Comparison of ENCODE assay signal across 7 cellular contexts in the genomic region with DNA sequence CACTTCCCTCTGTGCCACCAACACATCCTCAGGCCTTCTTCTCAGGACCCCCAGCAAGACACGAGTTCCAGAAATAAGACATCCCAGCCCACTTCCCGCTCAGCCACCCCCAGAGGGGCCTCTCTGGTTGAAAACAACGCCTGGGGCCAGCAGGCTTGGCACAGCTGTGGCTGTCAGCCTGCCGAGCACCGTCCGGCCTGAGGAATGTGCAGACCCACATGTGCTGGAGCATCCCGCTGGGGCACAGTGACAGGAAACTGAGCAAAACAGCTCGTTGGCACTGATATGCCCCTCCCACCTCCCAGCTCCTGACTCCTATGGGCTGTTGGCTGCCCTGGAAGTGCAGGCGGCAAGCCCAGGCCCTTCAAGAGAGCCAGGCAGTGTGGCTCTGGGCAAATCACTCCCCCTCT. TPM values are rescaled to one million over a fixed set of nuclear protein-coding genes. Genes with fewer than 3 reads are reported as not detected.
A peak's percentile ranks its signal among the peaks of the same experiment; 100 is the strongest.
DNase-seq lines count a peak whose midpoint lies in the region; ATAC-seq and TF ChIP-seq lines count a peak whose summit lies in the region.

No MANE protein-coding gene starts in this region.

- H3K4me1 Mint-ChIP-seq in memory B cell = peaks cover 57% of the 10 kb centered on the region

- peak overlapping the region; percentile 83 to 93 (median 90) for H3K27ac ChIP-seq in upper lobe of left lung

- no peak for TF ChIP-seq POLR2A in upper lobe of left lung (IDR thresholded peaks at IDR 0.05)

- no peak for TF ChIP-seq EP300 in upper lobe of left lung (IDR thresholded peaks at IDR 0.05)

- H3K36me3 ChIP-seq in upper lobe of left lung = peaks cover 0 to under 1% (median 0%) of the 10 kb centered on the region in 4 donors

- TF ChIP-seq CTCF in choroid plexus epithelial cell (conservative IDR thresholded peaks at IDR 0.05; ENCODE audit: low read depth, low read length) = no peak
- no peak for TF ChIP-seq CTCF in upper lobe of left lung (IDR thresholded peaks at IDR 0.05)

- H3K9me3 ChIP-seq in upper lobe of left lung = no peaks in the 10 kb centered on the region

- H3K9me3 Mint-ChIP-seq in memory B cell = no peaks in the 10 kb centered on the region

- peaks cover 54 to 69% (median 57%) of the 10 kb centered on the region in 4 donors for H3K4me1 ChIP-seq in upper lobe of left lung

- H3K4me3 Mint-ChIP-seq in memory B cell = peak overlapping the region; percentile 87

- DNase-seq in NCI-H345 (lab: John Stamatoyannopoulos, UW) = peak; percentile 81
- DNase-seq in choroid plexus epithelial cell (ENCODE audit: low read depth) = no peak
- DNase-seq in memory B cell (ENCODE audit: low spot score in 2 of 2) = no peak
- peak; percentile 42 to 74 for DNase-seq in upper lobe of left lung

- ATAC-seq in memory B cell (ENCODE audit: low read depth) (no peak), upper lobe of left lung (ENCODE audit: low FRiP score in 2 of 2) (peak; percentile 16 to 26), HG03342 (IDR thresholded peaks at IDR 0.05; ENCODE audit: unreplicated experiment) (no peak), GM21529 (IDR thresholded peaks at IDR 0.05; ENCODE audit: unreplicated experiment) (no peak)

- H3K27me3 Mint-ChIP-seq in memory B cell = no peaks in the 10 kb centered on the region

- H3K27me3 ChIP-seq in upper lobe of left lung = no peaks in the 10 kb centered on the region

- H3K4me3 ChIP-seq in GM08714 (ENCODE audit: low read length) (peak overlapping the region; percentile 65; the same call in 1 of the 2 replicates), choroid plexus epithelial cell (ENCODE audit: low read depth, low read length) (peak overlapping the region; percentile 4), upper lobe of left lung (peak overlapping the region; percentile 14 to 96 (median 90))

- peak overlapping the region; percentile 91 for H3K27ac Mint-ChIP-seq in memory B cell

- 9 to 13% methylated on average over 3 to 8 of the region's 9 CpGs for WGBS in upper lobe of left lung, 2 donors

- H3K36me3 Mint-ChIP-seq in memory B cell = peaks cover 11% of the 10 kb centered on the region

RNA-seq across cellular contexts. Expression of gene SYNE3, which starts 1.4 kb away (rescaled TPM):
- total RNA-seq in upper lobe of left lung = 10 to 100 TPM; 15.6 to 38.8 (median 19.0) TPM

RNA-seq across cellular contexts. Expression of gene GLRX5, which starts 19.8 kb away (rescaled TPM):
- total RNA-seq in upper lobe of left lung = 10 to 100 TPM; 12.6 to 34.8 (median 25.0) TPM

Comparison
In these comparisons a context has a peak if more than half of its experiments do, and no peak if none do; other contexts are left out.
1. H3K4me3 ChIP-seq: peak in every context shown above with its lines; median percentile 90 in upper lobe of left lung; 65 in GM08714; 4 in choroid plexus epithelial cell.
2. DNase-seq: peak in NCI-H345 (single experiment) and upper lobe of left lung (2 of 2); none in choroid plexus epithelial cell (single experiment) and memory B cell (0 of 2).
3. ATAC-seq: peak in upper lobe of left lung (2 of 2); none in memory B cell (single experiment), HG03342 (single experiment) and GM21529 (single experiment).